8 cellular contexts compared by ENCODE assay signal in the genomic region with DNA sequence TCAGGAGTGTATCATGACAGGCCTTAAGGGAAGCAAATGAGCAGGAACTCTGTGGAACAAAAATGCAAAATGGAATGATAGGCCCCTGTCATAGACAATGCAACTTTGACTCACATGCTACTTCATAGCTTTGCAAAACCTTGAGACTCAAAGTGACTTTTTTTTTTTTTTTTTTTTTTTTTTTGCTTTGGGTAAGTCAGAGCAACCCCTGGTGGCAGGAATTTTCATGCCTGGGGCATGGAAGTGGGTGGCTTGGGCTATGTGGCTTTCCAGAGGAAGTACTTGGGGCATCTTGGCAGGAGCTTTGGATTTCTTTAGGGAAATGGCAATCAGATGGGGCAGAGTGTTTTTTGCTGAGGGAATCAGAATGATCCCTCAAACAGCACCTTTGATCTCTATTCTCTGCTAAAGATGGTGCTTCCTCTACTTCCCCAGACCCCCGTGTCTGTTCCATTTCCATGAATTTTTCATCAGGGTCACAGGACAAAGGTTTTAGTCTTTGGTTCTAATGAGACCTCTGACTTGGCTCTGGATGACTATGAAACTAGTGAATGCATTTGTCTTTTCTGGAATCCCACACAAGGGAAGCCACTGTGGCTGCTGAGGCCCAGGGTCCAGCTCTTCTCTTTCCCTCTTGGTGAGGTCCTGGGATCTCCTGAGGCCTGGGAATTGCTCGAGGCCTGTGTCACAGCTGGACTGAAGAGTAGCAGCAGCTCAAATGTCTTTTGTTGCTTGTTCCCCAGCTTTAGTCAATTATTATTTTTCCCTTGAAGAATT.
DNase-seq lines count a peak whose midpoint lies in the region; ATAC-seq and TF ChIP-seq lines count a peak whose summit lies in the region.

No MANE protein-coding gene starts in this region.

- H3K4me3 ChIP-seq in DND-41 (ENCODE audit: low read depth in 1 of 2, low read length in 2 of 2), result no peak overlapping the region
- no peak overlapping the region for H3K4me3 ChIP-seq in epithelial cell of esophagus (ENCODE audit: low read length)
- H3K4me3 ChIP-seq in naive thymus-derived CD4-positive, alpha-beta T cell (ENCODE audit: low read length), result no peak overlapping the region

- H3K36me3 Mint-ChIP-seq in nephron (ENCODE audit: low read depth), result peaks cover 7% of the 10 kb centered on the region
- H3K36me3 Mint-ChIP-seq in naive thymus-derived CD4-positive, alpha-beta T cell, result no peaks in the 10 kb centered on the region

- no peak overlapping the region for H2AFZ ChIP-seq in DND-41 (ENCODE audit: low read depth, low read length)

- CTCF ChIA-PET in naive thymus-derived CD4-positive, alpha-beta T cell (lab: Charles Lee), result no interaction called here

- no peak overlapping the region for H3K4me2 ChIP-seq in DND-41 (ENCODE audit: insufficient read depth, low read length)

- TF ChIP-seq CTCF in DND-41 (IDR thresholded peaks at IDR 0.05; ENCODE audit: borderline replicate concordance, extremely low read depth, low read length, poor library complexity, severe bottlenecking) (peak; percentile 7), epithelial cell of esophagus (IDR thresholded peaks at IDR 0.05; ENCODE audit: insufficient read depth, low read depth, low read length, missing control alignments) (peak; percentile 80), nephron (IDR thresholded peaks at IDR 0.05; ENCODE audit: unreplicated experiment in 3 of 3) (peak; percentile 55 to 68 (median 60))

- H3K9ac ChIP-seq in DND-41 (ENCODE audit: low read depth, low read length), result no peak overlapping the region

- H3K79me2 ChIP-seq in DND-41 (ENCODE audit: insufficient read depth, low read length), result no peaks in the 10 kb centered on the region

- H3K36me3 ChIP-seq in DND-41 (ENCODE audit: insufficient read depth, low read length), result no peaks in the 10 kb centered on the region
- H3K36me3 ChIP-seq in naive thymus-derived CD4-positive, alpha-beta T cell (ENCODE audit: control insufficient read depth in 2 of 3, insufficient read depth in 3 of 3, low read length in 3 of 3), result no peaks in the 10 kb centered on the region

- peaks cover 8% of the 10 kb centered on the region for H3K27me3 ChIP-seq in DND-41 (ENCODE audit: insufficient read depth, low read length, poor library complexity)
- H3K27me3 ChIP-seq in naive thymus-derived CD4-positive, alpha-beta T cell (ENCODE audit: control insufficient read depth in 2 of 2, insufficient read depth in 2 of 2, low read length in 2 of 2), result no peaks in the 10 kb centered on the region

- POLR2A ChIA-PET in naive thymus-derived CD4-positive, alpha-beta T cell (lab: Charles Lee), result no interaction called here

- no peak overlapping the region for H3K27ac ChIP-seq in DND-41 (ENCODE audit: low read length)
- H3K27ac ChIP-seq in naive thymus-derived CD4-positive, alpha-beta T cell (ENCODE audit: low read depth, low read length), result no peak overlapping the region

- no peaks in the 10 kb centered on the region for H4K20me1 ChIP-seq in DND-41 (ENCODE audit: insufficient read depth, low read length)

- intact Hi-C loops in naive thymus-derived CD4-positive, alpha-beta T cell (cut with micrococcal nuclease), result no loop called here

- peaks cover 6% of the 10 kb centered on the region for H3K4me1 Mint-ChIP-seq in nephron
- H3K4me1 Mint-ChIP-seq in naive thymus-derived CD4-positive, alpha-beta T cell, result no peaks in the 10 kb centered on the region

- H3K9me3 Mint-ChIP-seq in nephron, result no peaks in the 10 kb centered on the region
- peaks cover 0 to 6% (median 3%) of the 10 kb centered on the region in 11 donors for H3K9me3 Mint-ChIP-seq in naive thymus-derived CD4-positive, alpha-beta T cell

- ATAC-seq in DND-41 (ENCODE audit: insufficient read depth, low read depth) (no peak), HG03354 (IDR thresholded peaks at IDR 0.05; ENCODE audit: poor library complexity, severe bottlenecking, unreplicated experiment) (no peak), HG03520 (IDR thresholded peaks at IDR 0.05; ENCODE audit: unreplicated experiment) (no peak), GM21423 (IDR thresholded peaks at IDR 0.05; ENCODE audit: unreplicated experiment) (no peak)
- no peak for ATAC-seq in naive thymus-derived CD4-positive, alpha-beta T cell

- H3K9me3 ChIP-seq in DND-41 (ENCODE audit: insufficient read depth, low read length, severe bottlenecking), result no peaks in the 10 kb centered on the region
- H3K9me3 ChIP-seq in naive thymus-derived CD4-positive, alpha-beta T cell (ENCODE audit: control insufficient read depth in 2 of 3, low read length in 3 of 3), result no peaks in the 10 kb centered on the region

- H3K4me1 ChIP-seq in DND-41 (ENCODE audit: insufficient read depth, low read length), result no peaks in the 10 kb centered on the region
- H3K4me1 ChIP-seq in naive thymus-derived CD4-positive, alpha-beta T cell (ENCODE audit: control insufficient read depth in 2 of 2, insufficient read depth in 2 of 2, low read length in 2 of 2), result no peaks in the 10 kb centered on the region

- no peak overlapping the region for H3K4me3 Mint-ChIP-seq in nephron
- no peak overlapping the region for H3K4me3 Mint-ChIP-seq in naive thymus-derived CD4-positive, alpha-beta T cell

- H3K27ac Mint-ChIP-seq in nephron, result peak overlapping the region in 2 of 3 experiments; percentile 17 to 35
- H3K27ac Mint-ChIP-seq in naive thymus-derived CD4-positive, alpha-beta T cell, result no peak overlapping the region

- DNase-seq in DND-41 (no peak), NCI-H69 (lab: John Stamatoyannopoulos, UW) (peak; percentile 16), epithelial cell of esophagus (ENCODE audit: low read depth) (peak; percentile 83)
- no peak for DNase-seq in naive thymus-derived CD4-positive, alpha-beta T cell

- H3K27me3 Mint-ChIP-seq in nephron (ENCODE audit: low read depth), result peaks cover 3% of the 10 kb centered on the region
- H3K27me3 Mint-ChIP-seq in naive thymus-derived CD4-positive, alpha-beta T cell, result peaks cover 0 to 18% (median 10%) of the 10 kb centered on the region in 5 donors

Comparison
In these comparisons a context has a peak if more than half of its experiments do, and no peak if none do; other contexts are left out.
1. DNase-seq: peak in NCI-H69 (single experiment) and epithelial cell of esophagus (single experiment); none in DND-41 (single experiment) and naive thymus-derived CD4-positive, alpha-beta T cell (0 of 9).
2. CTCF ChIP-seq: peak in every context shown above with its lines; median percentile 80 in epithelial cell of esophagus; 60 in nephron; 7 in DND-41.
3. H3K27ac Mint-ChIP-seq: peak in nephron (2 of 3); none in naive thymus-derived CD4-positive, alpha-beta T cell (0 of 9).